Comparison of ENCODE assay signal across 32 cellular contexts in the genomic region with DNA sequence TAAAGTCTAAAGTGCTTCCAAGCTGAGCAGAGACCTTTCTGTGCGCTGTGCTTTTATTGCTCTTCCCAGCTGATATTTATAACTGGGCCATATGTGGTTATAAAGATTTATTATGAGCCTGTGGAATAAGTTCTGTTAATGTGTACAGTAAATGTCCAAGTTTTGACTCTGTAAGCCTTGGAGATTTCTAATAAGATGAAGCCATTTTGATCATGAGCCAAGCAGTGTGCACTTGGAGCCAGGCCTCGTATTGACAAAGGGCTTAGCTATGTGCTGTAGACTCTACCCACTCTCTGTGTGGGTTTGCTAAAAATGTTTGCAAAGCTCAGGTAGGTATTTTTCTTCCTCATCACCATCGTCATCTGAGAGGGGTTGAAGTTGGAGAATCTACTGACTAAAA.
"Had no signal": no experiment of that assay in that cellular context is flagged by ENCODE, and none has a peak within 500 bp of the region (broad histone marks: within the 10 kb centered on the region; RNA-seq: fewer than 3 reads in every experiment).

No MANE protein-coding gene starts in this region.

- H3K27ac Mint-ChIP-seq: activated CD4-positive, alpha-beta memory T cell treated with anti-CD3 and anti-CD28 coated beads, Interleukin-2, amount 10 ng/mL, durations not matched to agents 7 days and 5 days; activated CD4-positive, alpha-beta T cell treated with anti-CD3 and anti-CD28 coated beads, Interleukin-2, amount 10 ng/mL, durations not matched to agents 7 days and 5 days; activated naive CD4-positive, alpha-beta T cell treated with anti-CD3 and anti-CD28 coated beads, Interleukin-2, amount 10 ng/mL, durations not matched to agents 7 days and 5 days; activated naive CD4-positive, alpha-beta T cell treated with anti-CD3 and anti-CD28 coated beads, Interleukin-2, amount 50 U/mL, for 72 hours; activated naive CD8-positive, alpha-beta T cell treated with anti-CD3 and anti-CD28 coated beads, Interleukin-2, amount 10 ng/mL, durations not matched to agents 7 days and 5 days; activated T-cell treated with anti-CD3 and anti-CD28 coated beads, Interleukin-2, amount 50 U/mL, for 24 hours; activated T-cell treated with anti-CD3 and anti-CD28 coated beads, Interleukin-2, amount 50 U/mL, for 72 hours; brain; dendritic cell treated with granulocyte-macrophage colony-stimulating factor and Interleukin-4, amounts not matched to agents 40 ng/mL and 50 ng/mL, for 4 days; endodermal cell; T-helper 17 cell; WTC11 had no signal

- H3K4me3 Mint-ChIP-seq: activated CD4-positive, alpha-beta memory T cell treated with anti-CD3 and anti-CD28 coated beads, Interleukin-2, amount 10 ng/mL, durations not matched to agents 7 days and 5 days; activated CD4-positive, alpha-beta T cell treated with anti-CD3 and anti-CD28 coated beads, Interleukin-2, amount 10 ng/mL, durations not matched to agents 7 days and 5 days; activated naive CD4-positive, alpha-beta T cell treated with anti-CD3 and anti-CD28 coated beads, Interleukin-2, amount 10 ng/mL, durations not matched to agents 7 days and 5 days; activated naive CD8-positive, alpha-beta T cell treated with anti-CD3 and anti-CD28 coated beads, Interleukin-2, amount 10 ng/mL, durations not matched to agents 7 days and 5 days; activated T-cell treated with anti-CD3 and anti-CD28 coated beads, Interleukin-2, amount 50 U/mL, for 24 hours; activated T-cell treated with anti-CD3 and anti-CD28 coated beads, Interleukin-2, amount 50 U/mL, for 72 hours; brain; central memory CD8-positive, alpha-beta T cell; dendritic cell treated with granulocyte-macrophage colony-stimulating factor and Interleukin-4, amounts not matched to agents 40 ng/mL and 50 ng/mL, for 4 days; endodermal cell; T-helper 17 cell; WTC11 had no signal

- DNase-seq: activated CD4-positive, alpha-beta memory T cell treated with anti-CD3 and anti-CD28 coated beads, Interleukin-2, amount 10 ng/mL, durations not matched to agents 7 days and 5 days; activated CD4-positive, alpha-beta T cell treated with anti-CD3 and anti-CD28 coated beads for 1 hour; activated CD4-positive, alpha-beta T cell treated with anti-CD3 and anti-CD28 coated beads for 4 hours; activated CD4-positive, alpha-beta T cell treated with anti-CD3 and anti-CD28 coated beads, Interleukin-2, amount 10 ng/mL, durations not matched to agents 7 days and 5 days; activated CD4-positive, alpha-beta T cell treated with anti-CD3 and anti-CD28 coated beads, Interleukin-2, amount 50 U/mL, for 4 hours; activated CD8-positive, alpha-beta memory T cell treated with anti-CD3 and anti-CD28 coated beads, Interleukin-2, amount 50 U/mL, for 48 hours; activated gamma-delta T cell; activated naive CD4-positive, alpha-beta T cell; activated naive CD4-positive, alpha-beta T cell treated with anti-CD3 and anti-CD28 coated beads, Interleukin-2, amount 10 ng/mL, durations not matched to agents 7 days and 5 days; activated naive CD8-positive, alpha-beta T cell treated with anti-CD3 and anti-CD28 coated beads, Interleukin-2, amount 10 ng/mL, durations not matched to agents 7 days and 5 days; activated T-cell treated with anti-CD3 and anti-CD28 coated beads for 4 hours; activated T-cell treated with anti-CD3 and anti-CD28 coated beads, Interleukin-2, amount 50 U/mL, for 24 hours; activated T-cell treated with anti-CD3 and anti-CD28 coated beads, Interleukin-2, amount 50 U/mL, for 72 hours; dorsolateral prefrontal cortex; effector memory CD4-positive, alpha-beta T cell; endodermal cell; erythroblast; foreskin melanocyte; heart right ventricle; T-helper 17 cell had no signal

- H3K9me3 Mint-ChIP-seq: activated CD4-positive, alpha-beta T cell treated with anti-CD3 and anti-CD28 coated beads, Interleukin-2, amount 10 ng/mL, durations not matched to agents 7 days and 5 days; activated naive CD8-positive, alpha-beta T cell treated with anti-CD3 and anti-CD28 coated beads, Interleukin-2, amount 10 ng/mL, durations not matched to agents 7 days and 5 days; activated T-cell treated with anti-CD3 and anti-CD28 coated beads, Interleukin-2, amount 50 U/mL, for 24 hours; brain; dendritic cell treated with granulocyte-macrophage colony-stimulating factor and Interleukin-4, amounts not matched to agents 40 ng/mL and 50 ng/mL, for 4 days; endodermal cell had no signal

- H3K27me3 ChIP-seq: ascending aorta, breast epithelium, cardiac muscle cell, esophagus muscularis mucosa, gastroesophageal sphincter had no signal

- H3K36me3 Mint-ChIP-seq: activated naive CD4-positive, alpha-beta T cell treated with anti-CD3 and anti-CD28 coated beads, Interleukin-2, amount 10 ng/mL, durations not matched to agents 7 days and 5 days; activated naive CD4-positive, alpha-beta T cell treated with anti-CD3 and anti-CD28 coated beads, Interleukin-2, amount 50 U/mL, for 72 hours; activated naive CD8-positive, alpha-beta T cell treated with anti-CD3 and anti-CD28 coated beads, Interleukin-2, amount 10 ng/mL, durations not matched to agents 7 days and 5 days; brain; WTC11 had no signal

- H3K36me3 ChIP-seq: ascending aorta, breast epithelium, cardiac muscle cell, esophagus muscularis mucosa, gastroesophageal sphincter, heart right ventricle had no signal

- H2AFZ ChIP-seq: hepatocyte had no signal

- H3K27me3 Mint-ChIP-seq: activated CD4-positive, alpha-beta memory T cell treated with anti-CD3 and anti-CD28 coated beads, Interleukin-2, amount 10 ng/mL, durations not matched to agents 7 days and 5 days; activated CD4-positive, alpha-beta T cell treated with anti-CD3 and anti-CD28 coated beads, Interleukin-2, amount 10 ng/mL, durations not matched to agents 7 days and 5 days; activated naive CD4-positive, alpha-beta T cell treated with anti-CD3 and anti-CD28 coated beads, Interleukin-2, amount 10 ng/mL, durations not matched to agents 7 days and 5 days; activated naive CD8-positive, alpha-beta T cell treated with anti-CD3 and anti-CD28 coated beads, Interleukin-2, amount 10 ng/mL, durations not matched to agents 7 days and 5 days; activated T-cell treated with anti-CD3 and anti-CD28 coated beads, Interleukin-2, amount 50 U/mL, for 24 hours; brain; central memory CD8-positive, alpha-beta T cell; T-helper 17 cell had no signal

- H3K4me3 ChIP-seq: ascending aorta, breast epithelium, cardiac muscle cell, coronary artery, dorsolateral prefrontal cortex, esophagus muscularis mucosa, gastroesophageal sphincter, heart right ventricle, hepatocyte had no signal

- H3K9me3 ChIP-seq: ascending aorta, breast epithelium, esophagus muscularis mucosa, gastroesophageal sphincter, heart right ventricle had no signal

- H3K4me1 Mint-ChIP-seq: activated CD4-positive, alpha-beta memory T cell treated with anti-CD3 and anti-CD28 coated beads, Interleukin-2, amount 10 ng/mL, durations not matched to agents 7 days and 5 days; activated CD4-positive, alpha-beta T cell treated with anti-CD3 and anti-CD28 coated beads, Interleukin-2, amount 10 ng/mL, durations not matched to agents 7 days and 5 days; activated naive CD4-positive, alpha-beta T cell treated with anti-CD3 and anti-CD28 coated beads, Interleukin-2, amount 10 ng/mL, durations not matched to agents 7 days and 5 days; activated naive CD8-positive, alpha-beta T cell treated with anti-CD3 and anti-CD28 coated beads, Interleukin-2, amount 10 ng/mL, durations not matched to agents 7 days and 5 days; brain; central memory CD8-positive, alpha-beta T cell; endodermal cell; T-helper 17 cell had no signal

- H3K27ac ChIP-seq: ascending aorta, breast epithelium, cardiac muscle cell, coronary artery, dorsolateral prefrontal cortex, esophagus muscularis mucosa, gastroesophageal sphincter, heart right ventricle, hepatocyte had no signal

- H3K4me1 ChIP-seq: ascending aorta, breast epithelium, esophagus muscularis mucosa, gastroesophageal sphincter, heart right ventricle had no signal

- H3K4me2 ChIP-seq: hepatocyte had no signal

- H3K79me2 ChIP-seq: hepatocyte had no signal

- ATAC-seq: activated naive CD4-positive, alpha-beta T cell treated with anti-CD3 and anti-CD28 coated beads, Interleukin-2, amount 50 U/mL, for 72 hours; activated T-cell treated with anti-CD3 and anti-CD28 coated beads, Interleukin-2, amount 50 U/mL, for 72 hours; gastroesophageal sphincter; heart right ventricle; T-helper 17 cell; WTC11 had no signal
